ENCODE assay signal across 29 cellular contexts in genomic region chr10:59027975-59028640, GRCh38.
DNase-seq lines count a peak whose midpoint lies in the region; ATAC-seq, FAIRE-seq and TF ChIP-seq lines count a peak whose summit lies in the region.
"Had no signal": no experiment of that assay in that cellular context is flagged by ENCODE, and none has a peak within 500 bp of the region (broad histone marks: within the 10 kb centered on the region; RNA-seq: fewer than 3 reads in every experiment).

No MANE protein-coding gene starts in this region.

- H4K20me1 ChIP-seq in GM12878 (ENCODE audit: control insufficient read depth, insufficient read depth), result no peaks in the 10 kb centered on the region

- H3K4me3 ChIP-seq in breast epithelium (no peak overlapping the region), GM12878 (no peak overlapping the region)
- H3K4me3 ChIP-seq: cardiac muscle cell, GM23338, MG63, prostate gland, thoracic aorta had no signal

- WGBS in GM12878 (ENCODE audit: insufficient coverage, insufficient replicate concordance, low lambda C conversion rate, missing lambda C conversion rate), result 35% methylated on average over 5 of the region's 5 CpGs

- intact Hi-C loops in MCF 10A (cut with micrococcal nuclease) (no loop called here), breast epithelium (cut with DNase I; ENCODE audit: low total_unique reads) (no loop called here), GM12878 (cut with micrococcal nuclease; ENCODE audit: unreplicated experiment) (no loop called here)
- intact Hi-C loops in activated T-helper 2 cell treated with anti-CD3 and anti-CD28 coated beads, Interferon-gamma antibody, Interleukin-2, Interleukin-4, amounts not matched to agents 10 μg/mL and 5 μg/mL and 100 μg/mL, durations not matched to agents 14 hours and 24 hours and 36 hours (cut with micrococcal nuclease), result no loop called here

- TF ChIP-seq CTCF in MCF 10A (IDR thresholded peaks at IDR 0.05; ENCODE audit: unreplicated experiment) (no peak), breast epithelium (IDR thresholded peaks at IDR 0.05) (no peak), GM12878 (IDR thresholded peaks at IDR 0.05 in 2 of 3, conservative IDR thresholded peaks at IDR 0.05 in 1 of 3; ENCODE audit: control insufficient read depth in 2 of 3, extremely low read depth in 1 of 3, insufficient read depth in 1 of 3, low read depth in 3 of 3, low read length in 3 of 3) (no peak)

- RAD21 ChIA-PET in GM12878 (lab: Charles Lee; ENCODE audit: unreplicated experiment), result interaction anchor here (0.9 kb wide), 1 partner anchor 20 kb away, joined by 3 read pairs; no protein-coding TSS in a partner anchor

- H3K36me3 ChIP-seq in breast epithelium (no peaks in the 10 kb centered on the region), GM12878 (ENCODE audit: control insufficient read depth in 2 of 2, insufficient read depth in 2 of 2, low read length in 1 of 2) (no peaks in the 10 kb centered on the region)
- H3K36me3 ChIP-seq: cardiac muscle cell, MG63, prostate gland, thoracic aorta had no signal

- no peak for FAIRE-seq in GM12878 (lab: Jason Lieb, UNC)
- FAIRE-seq: small intestine had no signal

- TF ChIP-seq EP300 in GM12878 (IDR thresholded peaks at IDR 0.05; ENCODE audit: borderline replicate concordance in 1 of 2, control insufficient read depth in 1 of 2, low read depth in 2 of 2, low read length in 2 of 2), result no peak

- no peak overlapping the region for H3K27ac Mint-ChIP-seq in MCF 10A (ENCODE audit: low read depth, unreplicated experiment)
- H3K27ac Mint-ChIP-seq in activated T-helper 2 cell treated with anti-CD3 and anti-CD28 coated beads, Interferon-gamma antibody, Interleukin-2, Interleukin-4, amounts not matched to agents 10 μg/mL and 5 μg/mL and 100 μg/mL, durations not matched to agents 14 hours and 24 hours and 36 hours, result no peak overlapping the region
- H3K27ac Mint-ChIP-seq: activated naive CD8-positive, alpha-beta T cell treated with anti-CD3 and anti-CD28 coated beads for 36 hours; activated T-helper 17 cell treated with anti-CD3 and anti-CD28 coated beads, Interleukin-2, amount 50 U/mL, for 72 hours; B cell; GM23338; stimulated activated naive B cell treated with anti-CD40 and anti-IgM and Interleukin-4, amounts not matched to agents 10 μg/mL and 1 μg/mL and 100 μg/mL, for 72 hours; T-helper 2 cell treated with Interferon-gamma antibody and Interleukin-4, amounts not matched to agents 5 μg/mL and 100 μg/mL, for 36 hours; WTC11 had no signal

- H3K4me2 ChIP-seq in GM12878 (ENCODE audit: control insufficient read depth, insufficient read depth), result no peak overlapping the region
- H3K4me2 ChIP-seq: GM23338, SK-N-SH had no signal

- H3K27me3 ChIP-seq in breast epithelium, result no peaks in the 10 kb centered on the region
- H3K27me3 ChIP-seq in GM12878 (replicated peaks in 1 of 2; ENCODE audit: control insufficient read depth in 2 of 2, insufficient read depth in 2 of 2, low read length in 1 of 2), result no peaks in the 10 kb centered on the region
- H3K27me3 ChIP-seq: cardiac muscle cell, MG63 had no signal

- TF ChIP-seq POLR2A in breast epithelium (IDR thresholded peaks at IDR 0.05) (no peak), GM12878 (IDR thresholded peaks at IDR 0.05; ENCODE audit: low read depth, low read length) (no peak)

- no peak overlapping the region for H2AFZ ChIP-seq in GM12878 (ENCODE audit: control insufficient read depth, low read depth, low read length)
- H2AFZ ChIP-seq: GM23338 had no signal

- CTCF ChIA-PET in MCF 10A (lab: Yijun Ruan, JAX), result no interaction called here
- CTCF ChIA-PET in GM12878 (lab: Yijun Ruan, JAX), result no interaction called here

- no peak for ATAC-seq in GM12878
- ATAC-seq in HG03342 (IDR thresholded peaks at IDR 0.05; ENCODE audit: unreplicated experiment), result no peak
- ATAC-seq: activated T-helper 17 cell treated with anti-CD3 and anti-CD28 coated beads, Interleukin-2, amount 50 U/mL, for 72 hours; GM23338; stimulated activated naive B cell treated with anti-CD40 and anti-IgM and Interleukin-4, amounts not matched to agents 10 μg/mL and 1 μg/mL and 100 μg/mL, for 72 hours; WTC11 had no signal

- H3K4me1 ChIP-seq in breast epithelium, result no peaks in the 10 kb centered on the region
- no peaks in the 10 kb centered on the region for H3K4me1 ChIP-seq in GM12878 (ENCODE audit: control insufficient read depth, insufficient read depth, low read length)
- H3K4me1 ChIP-seq: prostate gland had no signal

- H3K4me1 Mint-ChIP-seq in MCF 10A (ENCODE audit: insufficient read depth, unreplicated experiment), result peaks cover 6% of the 10 kb centered on the region
- H3K4me1 Mint-ChIP-seq in activated T-helper 2 cell treated with anti-CD3 and anti-CD28 coated beads, Interferon-gamma antibody, Interleukin-2, Interleukin-4, amounts not matched to agents 10 μg/mL and 5 μg/mL and 100 μg/mL, durations not matched to agents 14 hours and 24 hours and 36 hours (ENCODE audit: low read depth), result no peaks in the 10 kb centered on the region
- H3K4me1 Mint-ChIP-seq: activated naive CD8-positive, alpha-beta T cell treated with anti-CD3 and anti-CD28 coated beads for 36 hours; activated T-helper 17 cell treated with anti-CD3 and anti-CD28 coated beads, Interleukin-2, amount 50 U/mL, for 72 hours; B cell; stimulated activated naive B cell treated with anti-CD40 and anti-IgM and Interleukin-4, amounts not matched to agents 10 μg/mL and 1 μg/mL and 100 μg/mL, for 72 hours had no signal

- no peak overlapping the region for H3K27ac ChIP-seq in breast epithelium
- H3K27ac ChIP-seq in GM12878 (ENCODE audit: control insufficient read depth, insufficient read depth), result no peak overlapping the region
- H3K27ac ChIP-seq: cardiac muscle cell, prostate gland, thoracic aorta had no signal

- H3K9me3 Mint-ChIP-seq in MCF 10A (ENCODE audit: unreplicated experiment), result no peaks in the 10 kb centered on the region
- no peaks in the 10 kb centered on the region for H3K9me3 Mint-ChIP-seq in activated T-helper 2 cell treated with anti-CD3 and anti-CD28 coated beads, Interferon-gamma antibody, Interleukin-2, Interleukin-4, amounts not matched to agents 10 μg/mL and 5 μg/mL and 100 μg/mL, durations not matched to agents 14 hours and 24 hours and 36 hours
- H3K9me3 Mint-ChIP-seq: activated T-helper 17 cell treated with anti-CD3 and anti-CD28 coated beads, Interleukin-2, amount 50 U/mL, for 72 hours; GM23338 had no signal

- no peaks in the 10 kb centered on the region for H3K27me3 Mint-ChIP-seq in MCF 10A (ENCODE audit: insufficient read depth, unreplicated experiment)
- no peaks in the 10 kb centered on the region for H3K27me3 Mint-ChIP-seq in activated T-helper 2 cell treated with anti-CD3 and anti-CD28 coated beads, Interferon-gamma antibody, Interleukin-2, Interleukin-4, amounts not matched to agents 10 μg/mL and 5 μg/mL and 100 μg/mL, durations not matched to agents 14 hours and 24 hours and 36 hours (ENCODE audit: low read depth)
- H3K27me3 Mint-ChIP-seq: activated naive CD8-positive, alpha-beta T cell treated with anti-CD3 and anti-CD28 coated beads for 36 hours; B cell; stimulated activated naive B cell treated with anti-CD40 and anti-IgM and Interleukin-4, amounts not matched to agents 10 μg/mL and 1 μg/mL and 100 μg/mL, for 72 hours had no signal

- no peaks in the 10 kb centered on the region for H3K36me3 Mint-ChIP-seq in MCF 10A (ENCODE audit: insufficient read depth, unreplicated experiment)
- H3K36me3 Mint-ChIP-seq in activated T-helper 2 cell treated with anti-CD3 and anti-CD28 coated beads, Interferon-gamma antibody, Interleukin-2, Interleukin-4, amounts not matched to agents 10 μg/mL and 5 μg/mL and 100 μg/mL, durations not matched to agents 14 hours and 24 hours and 36 hours (ENCODE audit: low read depth), result no peaks in the 10 kb centered on the region
- H3K36me3 Mint-ChIP-seq: activated naive CD8-positive, alpha-beta T cell treated with anti-CD3 and anti-CD28 coated beads for 36 hours; stimulated activated naive B cell treated with anti-CD40 and anti-IgM and Interleukin-4, amounts not matched to agents 10 μg/mL and 1 μg/mL and 100 μg/mL, for 72 hours; WTC11 had no signal

- POLR2A ChIA-PET in MCF 10A (lab: Yijun Ruan, JAX), result no interaction called here
- POLR2A ChIA-PET in GM12878 (lab: Charles Lee), result interaction anchor here (1.0 kb wide), 1 partner anchor 10 kb away, joined by 3 read pairs; no protein-coding TSS in a partner anchor

- BruUV-seq in MCF 10A (replicated peaks; lab: Mats Ljungman, UMichigan) (no TSS peak), GM12878 (replicated peaks; lab: Mats Ljungman, UMichigan) (no TSS peak)

- H3K9ac ChIP-seq in GM12878 (ENCODE audit: control insufficient read depth, insufficient read depth, low read length), result no peak overlapping the region
- H3K9ac ChIP-seq: SK-N-SH had no signal

- no peaks in the 10 kb centered on the region for H3K79me2 ChIP-seq in GM12878 (ENCODE audit: control insufficient read depth, insufficient read depth, low read length)

- H3K9me3 ChIP-seq in breast epithelium (no peaks in the 10 kb centered on the region), GM12878 (replicated peaks; ENCODE audit: control insufficient read depth, insufficient read depth, low read length) (no peaks in the 10 kb centered on the region)
- H3K9me3 ChIP-seq: MG63, prostate gland, SK-N-SH, thoracic aorta had no signal

- no peak overlapping the region for H3K4me3 Mint-ChIP-seq in MCF 10A (ENCODE audit: unreplicated experiment)
- H3K4me3 Mint-ChIP-seq in activated T-helper 2 cell treated with anti-CD3 and anti-CD28 coated beads, Interferon-gamma antibody, Interleukin-2, Interleukin-4, amounts not matched to agents 10 μg/mL and 5 μg/mL and 100 μg/mL, durations not matched to agents 14 hours and 24 hours and 36 hours (ENCODE audit: low read depth), result no peak overlapping the region
- H3K4me3 Mint-ChIP-seq: activated naive CD8-positive, alpha-beta T cell treated with anti-CD3 and anti-CD28 coated beads for 36 hours; activated T-helper 17 cell treated with anti-CD3 and anti-CD28 coated beads, Interleukin-2, amount 50 U/mL, for 72 hours; B cell; GM23338; stimulated activated naive B cell treated with anti-CD40 and anti-IgM and Interleukin-4, amounts not matched to agents 10 μg/mL and 1 μg/mL and 100 μg/mL, for 72 hours; T-helper 2 cell treated with Interferon-gamma antibody and Interleukin-4, amounts not matched to agents 5 μg/mL and 100 μg/mL, for 36 hours; WTC11 had no signal

- DNase-seq in MCF 10A (ENCODE audit: unreplicated experiment) (peak; percentile 34), breast epithelium (ENCODE audit: low spot score in 2 of 2) (no peak), GM12878 (ENCODE audit: low read depth, low spot score) (no peak), fibroblast of peridontal ligament (ENCODE audit: extremely low read depth) (peak; percentile 57), NCI-H524 treated with DMSO at 0.1 percent for 48 hours (lab: John Stamatoyannopoulos, UW) (no peak)
- no peak for DNase-seq in stimulated activated CD4-positive, alpha-beta T cell treated with anti-CD3 and anti-CD28 coated beads, Interleukin-1b, Interleukin-23, amount 100 ng/mL, for 48 hours
- DNase-seq in activated T-helper 2 cell treated with anti-CD3 and anti-CD28 coated beads, Interferon-gamma antibody, Interleukin-2, Interleukin-4, amounts not matched to agents 10 μg/mL and 5 μg/mL and 100 μg/mL, durations not matched to agents 14 hours and 24 hours and 36 hours (ENCODE audit: low spot score), result no peak
- DNase-seq: 8988T; activated CD4-positive, alpha-beta T cell treated with anti-CD3 and anti-CD28 coated beads, Interleukin-2, amount 50 U/mL, for 4 hours; activated CD8-positive, alpha-beta memory T cell treated with anti-CD3 and anti-CD28 coated beads, Interleukin-2, amount 50 U/mL, for 4 hours; activated naive CD8-positive, alpha-beta T cell treated with anti-CD3 and anti-CD28 coated beads for 36 hours; dermis blood vessel endothelial cell; DMS79 treated with DMSO at 0.1 percent for 48 hours; kidney glomerular epithelial cell; MG63; NCI-H1436 treated with DMSO at 0.1 percent for 48 hours; NCI-H510A treated with DMSO at 0.1 percent for 48 hours; SK-N-SH; small intestine; stimulated activated naive B cell treated with anti-CD40 and anti-IgM and Interleukin-4, amounts not matched to agents 10 μg/mL and 1 μg/mL and 100 μg/mL, for 72 hours had no signal

- SMC1A ChIA-PET in GM12878 (lab: Charles Lee; ENCODE audit: uncharacterized antibody, unreplicated experiment), result no interaction called here

- no peak for TF ChIP-seq RAD21 in GM12878 (IDR thresholded peaks at IDR 0.05; ENCODE audit: insufficient read depth, low read depth, low read length)

- in situ Hi-C loops in GM12878 (cut with MboI), result no loop called here

Comparison
In these comparisons a context has a peak if more than half of its experiments do, and no peak if none do; other contexts are left out.
1. DNase-seq: peak in MCF 10A (single experiment) and fibroblast of peridontal ligament (single experiment); none in breast epithelium (0 of 2), GM12878 (single experiment), stimulated activated CD4-positive, alpha-beta T cell treated with anti-CD3 and anti-CD28 coated beads, Interleukin-1b, Interleukin-23, amount 100 ng/mL, for 48 hours (single experiment), activated T-helper 2 cell treated with anti-CD3 and anti-CD28 coated beads, Interferon-gamma antibody, Interleukin-2, Interleukin-4, amounts not matched to agents 10 μg/mL and 5 μg/mL and 100 μg/mL, durations not matched to agents 14 hours and 24 hours and 36 hours (single experiment) and NCI-H524 treated with DMSO at 0.1 percent for 48 hours (single experiment).